28 cellular contexts compared by ENCODE assay signal in genomic region chr5:137705106-137705505, GRCh38.
"Had no signal": no experiment of that assay in that cellular context is flagged by ENCODE, and none has a peak within 500 bp of the region (broad histone marks: within the 10 kb centered on the region; RNA-seq: fewer than 3 reads in every experiment).

No MANE protein-coding gene starts in this region.

- H3K27me3 Mint-ChIP-seq: activated CD4-positive, alpha-beta memory T cell treated with anti-CD3 and anti-CD28 coated beads, Interleukin-2, amount 10 ng/mL, durations not matched to agents 7 days and 5 days; activated CD8-positive, alpha-beta memory T cell treated with anti-CD3 and anti-CD28 coated beads, Interleukin-2, amount 10 ng/mL, durations not matched to agents 7 days and 5 days; activated naive CD4-positive, alpha-beta T cell treated with anti-CD3 and anti-CD28 coated beads, Interleukin-2, amount 50 U/mL, for 24 hours; dendritic cell treated with granulocyte-macrophage colony-stimulating factor and Interleukin-4, amounts not matched to agents 40 ng/mL and 50 ng/mL, for 4 days; memory B cell; stimulated activated naive CD8-positive, alpha-beta T cell treated with anti-CD3 and anti-CD28 coated beads, Interleukin-15, amount 100 ng/mL, for 72 hours; T-helper 17 cell had no signal

- H3K4me1 Mint-ChIP-seq: activated CD4-positive, alpha-beta memory T cell treated with anti-CD3 and anti-CD28 coated beads, Interleukin-2, amount 10 ng/mL, durations not matched to agents 7 days and 5 days; activated CD8-positive, alpha-beta memory T cell treated with anti-CD3 and anti-CD28 coated beads, Interleukin-2, amount 10 ng/mL, durations not matched to agents 7 days and 5 days; memory B cell; stimulated activated effector memory CD8-positive, alpha-beta T cell treated with anti-CD3 and anti-CD28 coated beads, Interleukin-12 subunit alpha, Interleukin-12 subunit beta, amount 100 ng/mL, for 72 hours; stimulated activated naive CD8-positive, alpha-beta T cell treated with anti-CD3 and anti-CD28 coated beads, Interleukin-15, amount 100 ng/mL, for 72 hours had no signal

- H3K9ac ChIP-seq: parathyroid adenoma had no signal

- H3K4me3 ChIP-seq: adrenal gland, cardiac muscle cell, esophagus muscularis mucosa, gastrocnemius medialis, heart left ventricle, suprapubic skin, transverse colon had no signal

- H3K36me3 Mint-ChIP-seq: stimulated activated effector memory CD8-positive, alpha-beta T cell treated with anti-CD3 and anti-CD28 coated beads, Interleukin-12 subunit alpha, Interleukin-12 subunit beta, amount 100 ng/mL, for 72 hours had no signal

- H3K27ac Mint-ChIP-seq: activated CD4-positive, alpha-beta memory T cell treated with anti-CD3 and anti-CD28 coated beads, Interleukin-2, amount 10 ng/mL, durations not matched to agents 7 days and 5 days; activated CD8-positive, alpha-beta memory T cell treated with anti-CD3 and anti-CD28 coated beads, Interleukin-2, amount 10 ng/mL, durations not matched to agents 7 days and 5 days; activated naive CD4-positive, alpha-beta T cell treated with anti-CD3 and anti-CD28 coated beads, Interleukin-2, amount 50 U/mL, for 24 hours; activated T-helper 1 cell treated with anti-CD3 and anti-CD28 coated beads, Interleukin-12 subunit alpha, Interleukin-12 subunit beta, Interleukin-2, Interleukin-4 antibody, amounts not matched to agents 30 ng/mL and 10 ng/mL and 1 ng/mL, durations not matched to agents 14 hours and 24 hours and 36 hours; dendritic cell treated with granulocyte-macrophage colony-stimulating factor and Interleukin-4, amounts not matched to agents 40 ng/mL and 50 ng/mL, for 4 days; memory B cell; nephron; stimulated activated effector memory CD8-positive, alpha-beta T cell treated with anti-CD3 and anti-CD28 coated beads, Interleukin-12 subunit alpha, Interleukin-12 subunit beta, amount 100 ng/mL, for 72 hours; T-helper 17 cell had no signal

- H3K36me3 ChIP-seq: adrenal gland, gastrocnemius medialis, neutrophil, suprapubic skin, transverse colon had no signal

- H3K79me2 ChIP-seq: parathyroid adenoma had no signal

- ATAC-seq: activated CD8-positive, alpha-beta memory T cell treated with anti-CD3 and anti-CD28 coated beads, Interleukin-2, amount 10 ng/mL, durations not matched to agents 7 days and 5 days; gastrocnemius medialis; heart left ventricle; left cardiac atrium; right cardiac atrium; stimulated activated effector memory CD8-positive, alpha-beta T cell treated with anti-CD3 and anti-CD28 coated beads, Interleukin-12 subunit alpha, Interleukin-12 subunit beta, amount 100 ng/mL, for 72 hours; stimulated activated naive CD8-positive, alpha-beta T cell treated with anti-CD3 and anti-CD28 coated beads, Interleukin-15, amount 100 ng/mL, for 72 hours; T-helper 17 cell had no signal

- H3K27ac ChIP-seq: adrenal gland, cardiac muscle cell, esophagus muscularis mucosa, gastrocnemius medialis, heart left ventricle, neutrophil, parathyroid adenoma, suprapubic skin, transverse colon had no signal

- H3K27me3 ChIP-seq: adrenal gland, cardiac muscle cell, esophagus muscularis mucosa, gastrocnemius medialis, heart left ventricle, neutrophil, suprapubic skin, transverse colon had no signal

- DNase-seq: activated CD4-positive, alpha-beta memory T cell treated with anti-CD3 and anti-CD28 coated beads, Interleukin-2, amount 10 ng/mL, durations not matched to agents 7 days and 5 days; activated CD4-positive, alpha-beta T cell treated with anti-CD3 and anti-CD28 coated beads for 48 hours; activated CD4-positive, CD25-positive, alpha-beta regulatory T cell; activated CD8-positive, alpha-beta memory T cell treated with anti-CD3 and anti-CD28 coated beads, Interleukin-2, amount 10 ng/mL, durations not matched to agents 7 days and 5 days; activated gamma-delta T cell treated with Interleukin-2 at 50 U/mL for 16 hours; adrenal gland; effector CD4-positive, alpha-beta T cell; gastrocnemius medialis; heart left ventricle; islet precursor cell; left cardiac atrium; right cardiac atrium; stimulated activated CD4-positive, alpha-beta T cell treated with anti-CD3 and anti-CD28 coated beads, Interleukin-1b, Interleukin-23, amount 100 ng/mL, for 48 hours; stimulated activated naive CD8-positive, alpha-beta T cell treated with anti-CD3 and anti-CD28 coated beads, Interleukin-15, amount 100 ng/mL, for 72 hours; SW 1271; T-helper 17 cell; transverse colon had no signal

- H2AFZ ChIP-seq: parathyroid adenoma had no signal

- H3K4me1 ChIP-seq: parathyroid adenoma, suprapubic skin, transverse colon had no signal

- H3K4me3 Mint-ChIP-seq: activated CD4-positive, alpha-beta memory T cell treated with anti-CD3 and anti-CD28 coated beads, Interleukin-2, amount 10 ng/mL, durations not matched to agents 7 days and 5 days; activated CD8-positive, alpha-beta memory T cell treated with anti-CD3 and anti-CD28 coated beads, Interleukin-2, amount 10 ng/mL, durations not matched to agents 7 days and 5 days; activated naive CD4-positive, alpha-beta T cell treated with anti-CD3 and anti-CD28 coated beads, Interleukin-2, amount 50 U/mL, for 24 hours; activated T-helper 1 cell treated with anti-CD3 and anti-CD28 coated beads, Interleukin-12 subunit alpha, Interleukin-12 subunit beta, Interleukin-2, Interleukin-4 antibody, amounts not matched to agents 30 ng/mL and 10 ng/mL and 1 ng/mL, durations not matched to agents 14 hours and 24 hours and 36 hours; dendritic cell treated with granulocyte-macrophage colony-stimulating factor and Interleukin-4, amounts not matched to agents 40 ng/mL and 50 ng/mL, for 4 days; memory B cell; nephron; stimulated activated effector memory CD8-positive, alpha-beta T cell treated with anti-CD3 and anti-CD28 coated beads, Interleukin-12 subunit alpha, Interleukin-12 subunit beta, amount 100 ng/mL, for 72 hours; stimulated activated naive CD8-positive, alpha-beta T cell treated with anti-CD3 and anti-CD28 coated beads, Interleukin-15, amount 100 ng/mL, for 72 hours; T-helper 17 cell had no signal

- H3K9me3 Mint-ChIP-seq: activated CD4-positive, alpha-beta memory T cell treated with anti-CD3 and anti-CD28 coated beads, Interleukin-2, amount 10 ng/mL, durations not matched to agents 7 days and 5 days; activated naive CD4-positive, alpha-beta T cell treated with anti-CD3 and anti-CD28 coated beads, Interleukin-2, amount 50 U/mL, for 24 hours; activated T-helper 1 cell treated with anti-CD3 and anti-CD28 coated beads, Interleukin-12 subunit alpha, Interleukin-12 subunit beta, Interleukin-2, Interleukin-4 antibody, amounts not matched to agents 30 ng/mL and 10 ng/mL and 1 ng/mL, durations not matched to agents 14 hours and 24 hours and 36 hours; dendritic cell treated with granulocyte-macrophage colony-stimulating factor and Interleukin-4, amounts not matched to agents 40 ng/mL and 50 ng/mL, for 4 days; memory B cell; nephron; stimulated activated effector memory CD8-positive, alpha-beta T cell treated with anti-CD3 and anti-CD28 coated beads, Interleukin-12 subunit alpha, Interleukin-12 subunit beta, amount 100 ng/mL, for 72 hours; stimulated activated naive CD8-positive, alpha-beta T cell treated with anti-CD3 and anti-CD28 coated beads, Interleukin-15, amount 100 ng/mL, for 72 hours had no signal

- H3K9me3 ChIP-seq: adrenal gland, esophagus muscularis mucosa, gastrocnemius medialis, heart left ventricle, neutrophil, suprapubic skin, transverse colon had no signal
